1 cellular context compared by ENCODE assay signal in genomic region chr6:122471107-122472021, GRCh38.
TF ChIP-seq lines count a peak whose summit lies in the region.

TSS of gene SERINC1 (minus strand) at chr6:122471807. CDS start at chr6:122471737, 70 bp downstream.

TF ChIP-seq in HepG2, 621 proteins besides CTCF, POLR2A, EP300 and RAD21 (continued from another document and continues in another):
- TF ChIP-seq CENPBD1 (CRISPR knock-in tag; IDR thresholded peaks at IDR 0.05; ENCODE audit: borderline replicate concordance, low read depth) (0 out of 2 replicates have a peak, but pooled peaks have one; percentile 37), SNAPC2 (CRISPR knock-in tag; IDR thresholded peaks at IDR 0.05) (peak; percentile 71; the same call in 1 of the 2 replicates), ZNF792 (CRISPR knock-in tag; IDR thresholded peaks at IDR 0.05) (peak; percentile 10; the same call in 1 of the 2 replicates), IKZF1 (IDR thresholded peaks at IDR 0.05) (no peak), ZNF281 (CRISPR knock-in tag; IDR thresholded peaks at IDR 0.05; ENCODE audit: borderline replicate concordance) (peak; percentile 94), NFYC (CRISPR knock-in tag; IDR thresholded peaks at IDR 0.05) (peak; percentile 23; the same call in 1 of the 2 replicates), PHF8 (CRISPR knock-in tag; IDR thresholded peaks at IDR 0.05) (peak; percentile 89), PRDM4 (CRISPR knock-in tag; IDR thresholded peaks at IDR 0.05; ENCODE audit: borderline replicate concordance) (no peak), MYNN (CRISPR knock-in tag; IDR thresholded peaks at IDR 0.05; ENCODE audit: low read depth) (no peak; the same call in 1 of the 2 replicates), ZSCAN30 (CRISPR knock-in tag; IDR thresholded peaks at IDR 0.05) (no peak), CSRNP1 (CRISPR knock-in tag; IDR thresholded peaks at IDR 0.05) (peak; percentile 64; the same call in 1 of the 2 replicates), CHD2 (IDR thresholded peaks at IDR 0.05; ENCODE audit: low read depth, low read length) (peak; percentile 7; the same call in 1 of the 2 replicates), HIC2 (CRISPR knock-in tag; IDR thresholded peaks at IDR 0.05; ENCODE audit: low read depth) (no peak), ZNF234 (CRISPR knock-in tag; conservative IDR thresholded peaks at IDR 0.05) (no peak), REXO4 (CRISPR knock-in tag; IDR thresholded peaks at IDR 0.05; ENCODE audit: borderline replicate concordance) (no peak), HNRNPLL (IDR thresholded peaks at IDR 0.05; ENCODE audit: low read depth, low read length, poor library complexity, severe bottlenecking) (peak; percentile 44), RBFOX2 (IDR thresholded peaks at IDR 0.05; ENCODE audit: low read depth, low read length) (peak; percentile 80), FOXC1 (CRISPR knock-in tag; IDR thresholded peaks at IDR 0.05; ENCODE audit: borderline replicate concordance) (peak; percentile 93), AKNA (CRISPR knock-in tag; IDR thresholded peaks at IDR 0.05; ENCODE audit: borderline replicate concordance) (0 out of 2 replicates have a peak, but pooled peaks have one; percentile 57), TBX3 (IDR thresholded peaks at IDR 0.05; ENCODE audit: borderline replicate concordance) (no peak), ZNF737 (CRISPR knock-in tag; IDR thresholded peaks at IDR 0.05; ENCODE audit: borderline replicate concordance) (no peak), ARHGAP35 (CRISPR knock-in tag; IDR thresholded peaks at IDR 0.05; ENCODE audit: borderline replicate concordance) (peak; percentile 75; the same call in 1 of the 2 replicates), ZBTB1 (CRISPR knock-in tag; IDR thresholded peaks at IDR 0.05; ENCODE audit: borderline replicate concordance) (no peak; the same call in 1 of the 2 replicates), FOXA3 (CRISPR knock-in tag; IDR thresholded peaks at IDR 0.05) (peak; percentile 78), PPARG (CRISPR knock-in tag; conservative IDR thresholded peaks at IDR 0.05) (no peak), SSRP1 (CRISPR knock-in tag; IDR thresholded peaks at IDR 0.05) (peak; percentile 40; the same call in 1 of the 2 replicates), KAT8 (CRISPR knock-in tag; IDR thresholded peaks at IDR 0.05) (peak; percentile 94)
- TF ChIP-seq, protein P1, sequence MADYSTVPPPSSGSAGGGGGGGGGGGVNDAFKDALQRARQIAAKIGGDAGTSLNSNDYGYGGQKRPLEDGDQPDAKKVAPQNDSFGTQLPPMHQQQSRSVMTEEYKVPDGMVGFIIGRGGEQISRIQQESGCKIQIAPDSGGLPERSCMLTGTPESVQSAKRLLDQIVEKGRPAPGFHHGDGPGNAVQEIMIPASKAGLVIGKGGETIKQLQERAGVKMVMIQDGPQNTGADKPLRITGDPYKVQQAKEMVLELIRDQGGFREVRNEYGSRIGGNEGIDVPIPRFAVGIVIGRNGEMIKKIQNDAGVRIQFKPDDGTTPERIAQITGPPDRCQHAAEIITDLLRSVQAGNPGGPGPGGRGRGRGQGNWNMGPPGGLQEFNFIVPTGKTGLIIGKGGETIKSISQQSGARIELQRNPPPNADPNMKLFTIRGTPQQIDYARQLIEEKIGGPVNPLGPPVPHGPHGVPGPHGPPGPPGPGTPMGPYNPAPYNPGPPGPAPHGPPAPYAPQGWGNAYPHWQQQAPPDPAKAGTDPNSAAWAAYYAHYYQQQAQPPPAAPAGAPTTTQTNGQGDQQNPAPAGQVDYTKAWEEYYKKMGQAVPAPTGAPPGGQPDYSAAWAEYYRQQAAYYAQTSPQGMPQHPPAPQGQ (CRISPR knock-in tag; IDR thresholded peaks at IDR 0.05; ENCODE audit: borderline replicate concordance), result no peak
- TF ChIP-seq, protein P2, sequence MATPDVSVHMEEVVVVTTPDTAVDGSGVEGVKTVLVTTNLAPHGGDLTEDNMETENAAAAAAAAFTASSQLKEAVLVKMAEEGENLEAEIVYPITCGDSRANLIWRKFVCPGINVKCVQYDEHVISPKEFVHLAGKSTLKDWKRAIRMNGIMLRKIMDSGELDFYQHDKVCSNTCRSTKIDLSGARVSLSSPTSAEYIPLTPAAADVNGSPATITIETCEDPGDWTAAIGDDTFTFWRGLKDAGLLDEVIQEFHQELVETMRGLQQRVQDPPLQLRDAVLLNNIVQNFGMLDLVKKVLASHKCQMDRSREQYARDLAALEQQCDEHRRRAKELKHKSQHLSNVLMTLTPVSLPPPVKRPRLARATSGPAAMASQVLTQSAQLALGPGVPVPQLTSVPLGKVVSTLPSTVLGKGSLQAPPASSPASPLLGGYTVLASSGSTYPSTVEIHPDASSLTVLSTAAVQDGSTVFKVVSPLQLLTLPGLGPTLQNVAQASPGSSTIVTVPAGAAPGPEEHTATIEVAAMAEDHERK (CRISPR knock-in tag; IDR thresholded peaks at IDR 0.05; ENCODE audit: low read depth), result peak; percentile 73
- TF ChIP-seq, protein P3, sequence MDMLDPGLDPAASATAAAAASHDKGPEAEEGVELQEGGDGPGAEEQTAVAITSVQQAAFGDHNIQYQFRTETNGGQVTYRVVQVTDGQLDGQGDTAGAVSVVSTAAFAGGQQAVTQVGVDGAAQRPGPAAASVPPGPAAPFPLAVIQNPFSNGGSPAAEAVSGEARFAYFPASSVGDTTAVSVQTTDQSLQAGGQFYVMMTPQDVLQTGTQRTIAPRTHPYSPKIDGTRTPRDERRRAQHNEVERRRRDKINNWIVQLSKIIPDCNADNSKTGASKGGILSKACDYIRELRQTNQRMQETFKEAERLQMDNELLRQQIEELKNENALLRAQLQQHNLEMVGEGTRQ (IDR thresholded peaks at IDR 0.05; ENCODE audit: low read depth, low read length), result no peak
- TF ChIP-seq, protein P3 (CRISPR knock-in tag; IDR thresholded peaks at IDR 0.05; ENCODE audit: borderline replicate concordance), result no peak
- TF ChIP-seq, protein P4, sequence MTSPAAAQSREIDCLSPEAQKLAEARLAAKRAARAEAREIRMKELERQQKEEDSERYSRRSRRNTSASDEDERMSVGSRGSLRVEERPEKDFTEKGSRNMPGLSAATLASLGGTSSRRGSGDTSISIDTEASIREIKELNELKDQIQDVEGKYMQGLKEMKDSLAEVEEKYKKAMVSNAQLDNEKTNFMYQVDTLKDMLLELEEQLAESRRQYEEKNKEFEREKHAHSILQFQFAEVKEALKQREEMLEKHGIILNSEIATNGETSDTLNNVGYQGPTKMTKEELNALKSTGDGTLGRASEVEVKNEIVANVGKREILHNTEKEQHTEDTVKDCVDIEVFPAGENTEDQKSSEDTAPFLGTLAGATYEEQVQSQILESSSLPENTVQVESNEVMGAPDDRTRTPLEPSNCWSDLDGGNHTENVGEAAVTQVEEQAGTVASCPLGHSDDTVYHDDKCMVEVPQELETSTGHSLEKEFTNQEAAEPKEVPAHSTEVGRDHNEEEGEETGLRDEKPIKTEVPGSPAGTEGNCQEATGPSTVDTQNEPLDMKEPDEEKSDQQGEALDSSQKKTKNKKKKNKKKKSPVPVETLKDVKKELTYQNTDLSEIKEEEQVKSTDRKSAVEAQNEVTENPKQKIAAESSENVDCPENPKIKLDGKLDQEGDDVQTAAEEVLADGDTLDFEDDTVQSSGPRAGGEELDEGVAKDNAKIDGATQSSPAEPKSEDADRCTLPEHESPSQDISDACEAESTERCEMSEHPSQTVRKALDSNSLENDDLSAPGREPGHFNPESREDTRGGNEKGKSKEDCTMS (CRISPR knock-in tag; conservative IDR thresholded peaks at IDR 0.05), result no peak
